ENCODE assay signal across 9 cellular contexts in the genomic region with DNA sequence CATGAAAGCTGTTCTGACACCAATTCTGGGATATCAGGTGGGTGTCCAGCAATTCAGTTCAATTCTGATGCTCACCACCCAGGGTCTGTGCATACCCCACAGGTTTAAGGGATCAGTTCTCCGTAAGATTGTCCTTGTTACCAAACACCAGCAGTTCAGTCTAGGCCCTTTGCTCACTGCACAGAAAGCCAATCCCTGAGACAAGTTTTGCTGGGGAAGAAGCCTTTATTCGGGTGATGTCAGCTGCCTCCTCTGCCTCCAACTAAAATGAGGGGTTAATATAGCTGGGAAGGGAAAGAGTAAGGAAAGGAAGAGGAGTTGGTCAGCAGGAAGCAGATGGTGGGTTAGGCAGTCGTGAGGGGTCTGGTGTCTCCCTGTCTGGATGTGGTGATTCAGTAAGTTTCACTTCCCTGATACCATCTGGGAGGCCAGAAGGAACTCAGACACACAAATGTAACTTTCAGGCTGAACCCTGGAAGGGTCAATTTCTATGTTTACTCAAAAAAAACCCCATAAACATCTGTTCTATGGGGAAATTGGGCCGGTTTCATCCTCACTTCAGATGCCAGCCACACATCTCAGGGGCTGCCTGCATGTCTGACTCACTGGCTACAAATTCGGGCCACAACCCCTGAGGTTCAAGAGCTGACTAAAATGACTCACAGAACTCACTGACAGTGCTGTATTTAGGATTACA.
DNase-seq lines count a peak whose midpoint lies in the region; ATAC-seq and TF ChIP-seq lines count a peak whose summit lies in the region.
"Had no signal": no experiment of that assay in that cellular context is flagged by ENCODE, and none has a peak within 500 bp of the region (broad histone marks: within the 10 kb centered on the region; RNA-seq: fewer than 3 reads in every experiment).

No MANE protein-coding gene starts in this region.

- no peaks in the 10 kb centered on the region for H3K36me3 ChIP-seq in psoas muscle (ENCODE audit: insufficient read depth in 1 of 2, low read depth in 1 of 2)

- intact Hi-C loops in dendritic cell treated with granulocyte-macrophage colony-stimulating factor and Interleukin-4, amounts not matched to agents 40 ng/mL and 50 ng/mL, for 4 days (cut with micrococcal nuclease): loop anchor here (5.0 kb wide), 1 partner anchor 52 kb away; no protein-coding TSS in a partner anchor
- intact Hi-C loops in psoas muscle (cut with DNase I): no loop called here

- H3K4me3 Mint-ChIP-seq in dendritic cell treated with granulocyte-macrophage colony-stimulating factor and Interleukin-4, amounts not matched to agents 40 ng/mL and 50 ng/mL, for 4 days: no peak overlapping the region

- H3K4me3 ChIP-seq in psoas muscle: no peak overlapping the region

- H3K9me3 ChIP-seq in psoas muscle: no peaks in the 10 kb centered on the region

- no peak overlapping the region for H3K27ac ChIP-seq in psoas muscle

- H3K27me3 Mint-ChIP-seq in dendritic cell treated with granulocyte-macrophage colony-stimulating factor and Interleukin-4, amounts not matched to agents 40 ng/mL and 50 ng/mL, for 4 days: peaks cover 2% of the 10 kb centered on the region

- 53 to 65% (median 59%) methylated on average over 5 of the region's 5 CpGs for WGBS in psoas muscle, 3 donors

- TF ChIP-seq CTCF in psoas muscle (IDR thresholded peaks at IDR 0.05): no peak

- H3K36me3 Mint-ChIP-seq in dendritic cell treated with granulocyte-macrophage colony-stimulating factor and Interleukin-4, amounts not matched to agents 40 ng/mL and 50 ng/mL, for 4 days (ENCODE audit: low read depth): peaks cover 16% of the 10 kb centered on the region

- peaks cover 44% of the 10 kb centered on the region for H3K9me3 Mint-ChIP-seq in dendritic cell treated with granulocyte-macrophage colony-stimulating factor and Interleukin-4, amounts not matched to agents 40 ng/mL and 50 ng/mL, for 4 days

- DNase-seq in psoas muscle: peak; percentile 28 to 55
- DNase-seq in NCI-H2227 treated with DMSO at 0.1 percent for 48 hours (lab: John Stamatoyannopoulos, UW): no peak
- no peak for DNase-seq in iPS-NIHi11 (ENCODE audit: low spot score)
- no peak for DNase-seq in AML-193 (lab: John Stamatoyannopoulos, UW)
- DNase-seq: stimulated activated CD4-positive, alpha-beta T cell treated with anti-CD3 and anti-CD28 coated beads, Interleukin-2, amount 100 ng/mL, for 24 hours had no signal

- peaks cover 34% of the 10 kb centered on the region for H3K4me1 Mint-ChIP-seq in dendritic cell treated with granulocyte-macrophage colony-stimulating factor and Interleukin-4, amounts not matched to agents 40 ng/mL and 50 ng/mL, for 4 days (ENCODE audit: low read depth)

- no peaks in the 10 kb centered on the region for H3K4me1 ChIP-seq in psoas muscle

- H3K27me3 ChIP-seq in psoas muscle (ENCODE audit: insufficient read depth in 3 of 3, low read length in 2 of 3): no peaks in the 10 kb centered on the region

- H3K27ac Mint-ChIP-seq in dendritic cell treated with granulocyte-macrophage colony-stimulating factor and Interleukin-4, amounts not matched to agents 40 ng/mL and 50 ng/mL, for 4 days: peak overlapping the region; percentile 69

- ATAC-seq in GM18517 (IDR thresholded peaks at IDR 0.05; ENCODE audit: unreplicated experiment): peak; percentile 54
- peak; percentile 63 for ATAC-seq in HG03520 (IDR thresholded peaks at IDR 0.05; ENCODE audit: unreplicated experiment)
- ATAC-seq in psoas muscle: peak in 2 of 4 donors; percentile 7 to 51
- no peak for ATAC-seq in GM18520 (IDR thresholded peaks at IDR 0.05; ENCODE audit: unreplicated experiment)

Comparison
In these comparisons a context has a peak if more than half of its experiments do, and no peak if none do; other contexts are left out.
1. DNase-seq: peak in psoas muscle (2 of 2); none in NCI-H2227 treated with DMSO at 0.1 percent for 48 hours (single experiment), iPS-NIHi11 (single experiment) and AML-193 (0 of 2).